ENCODE assay signal across 1 cellular context in the genomic region with DNA sequence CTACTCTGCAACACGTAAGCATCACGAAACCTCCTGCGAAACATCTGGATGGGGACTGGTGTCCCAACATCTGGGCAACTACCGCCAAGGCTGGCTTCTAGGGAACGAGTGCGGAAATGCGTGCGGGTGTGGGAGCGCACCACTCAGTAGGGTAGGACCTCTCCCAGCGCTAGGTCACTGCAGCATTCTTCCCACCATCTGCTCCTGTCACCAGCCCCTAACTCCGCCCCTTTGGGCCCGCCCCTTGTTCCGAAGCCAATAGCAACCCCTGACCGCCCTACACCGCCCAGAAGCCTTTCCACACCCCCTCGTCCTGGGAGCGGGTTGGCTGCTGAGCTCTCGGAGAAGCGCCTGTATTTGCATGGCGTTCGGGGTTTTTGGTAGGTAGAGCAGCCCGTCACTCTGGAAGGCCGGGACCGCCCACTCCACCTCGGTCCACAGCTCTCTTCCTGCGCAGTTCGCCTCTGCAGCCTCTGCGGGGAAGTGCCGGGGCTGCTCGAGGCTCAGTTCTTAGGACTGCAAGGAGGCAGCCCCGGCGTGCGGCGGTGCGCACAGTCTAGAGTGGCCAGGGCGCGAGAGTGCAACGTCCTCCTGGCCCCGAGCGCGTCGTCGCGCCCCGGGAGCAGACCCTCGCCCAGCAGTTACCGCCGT.
TF ChIP-seq lines count a peak whose summit lies in the region.

TSS of gene HS3ST3B1 (plus strand) at position 454 of the 651 bp plus-strand sequence. CDS start 438 bp downstream, outside the sequence.

TF ChIP-seq in HepG2, 621 proteins besides CTCF, POLR2A, EP300 and RAD21 (continued from another document and continues in another):
- TF ChIP-seq ISL2 (CRISPR knock-in tag; IDR thresholded peaks at IDR 0.05) (peak; percentile 56; the same call in 1 of the 2 replicates), ZSCAN9 (CRISPR knock-in tag; IDR thresholded peaks at IDR 0.05; ENCODE audit: borderline replicate concordance) (peak; percentile 86), ZNF782 (CRISPR knock-in tag; IDR thresholded peaks at IDR 0.05; ENCODE audit: borderline replicate concordance) (peak; percentile 50; the same call in 1 of the 2 replicates), MXI1 (IDR thresholded peaks at IDR 0.05; ENCODE audit: borderline replicate concordance, low read depth, low read length) (peak; percentile 93; the same call in 2 of the 3 replicates), ZNF451 (CRISPR knock-in tag; IDR thresholded peaks at IDR 0.05) (0 out of 2 replicates have a peak, but pooled peaks have one; percentile 44), HIVEP1 (CRISPR knock-in tag; IDR thresholded peaks at IDR 0.05) (no peak; the same call in 1 of the 2 replicates), HMGXB4 (CRISPR knock-in tag; IDR thresholded peaks at IDR 0.05; ENCODE audit: borderline replicate concordance in 1 of 2, low read depth in 1 of 2) (peak; percentile 83 to 92), ZNF331 (CRISPR knock-in tag; IDR thresholded peaks at IDR 0.05) (peak; percentile 75), CBX5 (CRISPR knock-in tag; IDR thresholded peaks at IDR 0.05; ENCODE audit: borderline replicate concordance) (peak; percentile 71), ZNF318 (CRISPR knock-in tag; IDR thresholded peaks at IDR 0.05) (no peak), FLYWCH1 (CRISPR knock-in tag; IDR thresholded peaks at IDR 0.05) (no peak), ZNF83 (CRISPR knock-in tag; IDR thresholded peaks at IDR 0.05; ENCODE audit: borderline replicate concordance) (no peak), ZNF350 (CRISPR knock-in tag; IDR thresholded peaks at IDR 0.05; ENCODE audit: borderline replicate concordance, low read depth) (peak; percentile 93), ZBTB20 (CRISPR knock-in tag; IDR thresholded peaks at IDR 0.05; ENCODE audit: borderline replicate concordance, low read depth) (no peak), ZNF713 (CRISPR knock-in tag; IDR thresholded peaks at IDR 0.05) (no peak), TOPORS (CRISPR knock-in tag; IDR thresholded peaks at IDR 0.05) (no peak; the same call in 1 of the 2 replicates), ZNF629 (CRISPR knock-in tag; conservative IDR thresholded peaks at IDR 0.05) (0 out of 2 replicates have a peak, but pooled peaks have one; percentile 30), CHD2 (IDR thresholded peaks at IDR 0.05; ENCODE audit: low read depth, low read length) (no peak), NBN (conservative IDR thresholded peaks at IDR 0.05) (no peak), ZNF788 (CRISPR knock-in tag; IDR thresholded peaks at IDR 0.05; ENCODE audit: borderline replicate concordance) (no peak), SRSF4 (IDR thresholded peaks at IDR 0.05; ENCODE audit: low read depth, low read length, poor library complexity, severe bottlenecking) (no peak), MXD4 (CRISPR knock-in tag; IDR thresholded peaks at IDR 0.05) (peak; percentile 38; the same call in 1 of the 2 replicates), NFE2L1 (CRISPR knock-in tag; IDR thresholded peaks at IDR 0.05; ENCODE audit: borderline replicate concordance) (peak; percentile 50; the same call in 1 of the 2 replicates), DNMT1 (CRISPR knock-in tag; IDR thresholded peaks at IDR 0.05) (no peak), PBX2 (CRISPR knock-in tag; IDR thresholded peaks at IDR 0.05) (peak; percentile 97), SOX13 (IDR thresholded peaks at IDR 0.05) (no peak), SOX13 (CRISPR knock-in tag; conservative IDR thresholded peaks at IDR 0.05 in 1 of 2, IDR thresholded peaks at IDR 0.05 in 1 of 2) (no peak; a peak in 2 of 4 replicates)
- TF ChIP-seq, protein P1, sequence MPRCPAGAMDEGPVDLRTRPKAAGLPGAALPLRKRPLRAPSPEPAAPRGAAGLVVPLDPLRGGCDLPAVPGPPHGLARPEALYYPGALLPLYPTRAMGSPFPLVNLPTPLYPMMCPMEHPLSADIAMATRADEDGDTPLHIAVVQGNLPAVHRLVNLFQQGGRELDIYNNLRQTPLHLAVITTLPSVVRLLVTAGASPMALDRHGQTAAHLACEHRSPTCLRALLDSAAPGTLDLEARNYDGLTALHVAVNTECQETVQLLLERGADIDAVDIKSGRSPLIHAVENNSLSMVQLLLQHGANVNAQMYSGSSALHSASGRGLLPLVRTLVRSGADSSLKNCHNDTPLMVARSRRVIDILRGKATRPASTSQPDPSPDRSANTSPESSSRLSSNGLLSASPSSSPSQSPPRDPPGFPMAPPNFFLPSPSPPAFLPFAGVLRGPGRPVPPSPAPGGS (CRISPR knock-in tag; IDR thresholded peaks at IDR 0.05) = no peak
- TF ChIP-seq, protein P2, sequence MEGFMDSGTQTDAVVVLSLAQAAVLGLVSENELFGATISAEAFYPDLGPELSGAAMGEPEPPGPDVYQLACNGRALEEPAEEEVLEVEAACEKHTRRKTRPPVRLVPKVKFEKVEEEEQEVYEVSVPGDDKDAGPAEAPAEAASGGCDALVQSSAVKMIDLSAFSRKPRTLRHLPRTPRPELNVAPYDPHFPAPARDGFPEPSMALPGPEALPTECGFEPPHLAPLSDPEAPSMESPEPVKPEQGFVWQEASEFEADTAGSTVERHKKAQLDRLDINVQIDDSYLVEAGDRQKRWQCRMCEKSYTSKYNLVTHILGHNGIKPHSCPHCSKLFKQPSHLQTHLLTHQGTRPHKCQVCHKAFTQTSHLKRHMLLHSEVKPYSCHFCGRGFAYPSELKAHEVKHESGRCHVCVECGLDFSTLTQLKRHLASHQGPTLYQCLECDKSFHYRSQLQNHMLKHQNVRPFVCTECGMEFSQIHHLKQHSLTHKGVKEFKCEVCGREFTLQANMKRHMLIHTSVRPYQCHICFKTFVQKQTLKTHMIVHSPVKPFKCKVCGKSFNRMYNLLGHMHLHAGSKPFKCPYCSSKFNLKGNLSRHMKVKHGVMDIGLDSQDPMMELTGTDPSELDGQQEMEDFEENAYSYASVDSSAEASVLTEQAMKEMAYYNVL (CRISPR knock-in tag; IDR thresholded peaks at IDR 0.05; ENCODE audit: borderline replicate concordance) = peak; percentile 38; the same call in 1 of the 2 replicates
- TF ChIP-seq, protein P3, sequence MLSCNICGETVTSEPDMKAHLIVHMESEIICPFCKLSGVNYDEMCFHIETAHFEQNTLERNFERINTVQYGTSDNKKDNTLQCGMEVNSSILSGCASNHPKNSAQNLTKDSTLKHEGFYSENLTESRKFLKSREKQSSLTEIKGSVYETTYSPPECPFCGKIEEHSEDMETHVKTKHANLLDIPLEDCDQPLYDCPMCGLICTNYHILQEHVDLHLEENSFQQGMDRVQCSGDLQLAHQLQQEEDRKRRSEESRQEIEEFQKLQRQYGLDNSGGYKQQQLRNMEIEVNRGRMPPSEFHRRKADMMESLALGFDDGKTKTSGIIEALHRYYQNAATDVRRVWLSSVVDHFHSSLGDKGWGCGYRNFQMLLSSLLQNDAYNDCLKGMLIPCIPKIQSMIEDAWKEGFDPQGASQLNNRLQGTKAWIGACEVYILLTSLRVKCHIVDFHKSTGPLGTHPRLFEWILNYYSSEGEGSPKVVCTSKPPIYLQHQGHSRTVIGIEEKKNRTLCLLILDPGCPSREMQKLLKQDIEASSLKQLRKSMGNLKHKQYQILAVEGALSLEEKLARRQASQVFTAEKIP (CRISPR knock-in tag; IDR thresholded peaks at IDR 0.05; ENCODE audit: borderline replicate concordance) = no peak
- TF ChIP-seq, protein P4, sequence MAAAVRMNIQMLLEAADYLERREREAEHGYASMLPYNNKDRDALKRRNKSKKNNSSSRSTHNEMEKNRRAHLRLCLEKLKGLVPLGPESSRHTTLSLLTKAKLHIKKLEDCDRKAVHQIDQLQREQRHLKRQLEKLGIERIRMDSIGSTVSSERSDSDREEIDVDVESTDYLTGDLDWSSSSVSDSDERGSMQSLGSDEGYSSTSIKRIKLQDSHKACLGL (CRISPR knock-in tag; IDR thresholded peaks at IDR 0.05) = peak; percentile 82; the same call in 1 of the 2 replicates
- TF ChIP-seq, protein P5, sequence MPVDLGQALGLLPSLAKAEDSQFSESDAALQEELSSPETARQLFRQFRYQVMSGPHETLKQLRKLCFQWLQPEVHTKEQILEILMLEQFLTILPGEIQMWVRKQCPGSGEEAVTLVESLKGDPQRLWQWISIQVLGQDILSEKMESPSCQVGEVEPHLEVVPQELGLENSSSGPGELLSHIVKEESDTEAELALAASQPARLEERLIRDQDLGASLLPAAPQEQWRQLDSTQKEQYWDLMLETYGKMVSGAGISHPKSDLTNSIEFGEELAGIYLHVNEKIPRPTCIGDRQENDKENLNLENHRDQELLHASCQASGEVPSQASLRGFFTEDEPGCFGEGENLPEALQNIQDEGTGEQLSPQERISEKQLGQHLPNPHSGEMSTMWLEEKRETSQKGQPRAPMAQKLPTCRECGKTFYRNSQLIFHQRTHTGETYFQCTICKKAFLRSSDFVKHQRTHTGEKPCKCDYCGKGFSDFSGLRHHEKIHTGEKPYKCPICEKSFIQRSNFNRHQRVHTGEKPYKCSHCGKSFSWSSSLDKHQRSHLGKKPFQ (CRISPR knock-in tag; IDR thresholded peaks at IDR 0.05; ENCODE audit: insufficient replicate concordance) = no peak
